Comparison of ENCODE assay signal across 24 cellular contexts in genomic region chr2:208069186-208069585, GRCh38. TPM values are rescaled to one million over a fixed set of nuclear protein-coding genes. Genes with fewer than 3 reads are reported as not detected.
"Had no signal": no experiment of that assay in that cellular context is flagged by ENCODE, and none has a peak within 500 bp of the region (broad histone marks: within the 10 kb centered on the region; RNA-seq: fewer than 3 reads in every experiment).

No MANE protein-coding gene starts in this region.

- H3K9me3 ChIP-seq: ascending aorta, lower lobe of right lung, neutrophil, right lobe of liver, thoracic aorta, upper lobe of right lung had no signal

- H3K27ac ChIP-seq: ascending aorta, lower lobe of right lung, neutrophil, parathyroid adenoma, right lobe of liver, thoracic aorta, upper lobe of right lung had no signal

- H3K4me3 ChIP-seq: ascending aorta, lower lobe of right lung, right lobe of liver, thoracic aorta, upper lobe of right lung had no signal

- H3K4me1 ChIP-seq: ascending aorta, lower lobe of right lung, parathyroid adenoma, right lobe of liver, upper lobe of right lung had no signal

- DNase-seq: activated CD4-positive, alpha-beta T cell treated with anti-CD3 and anti-CD28 coated beads, Interleukin-2, amount 10 ng/mL, durations not matched to agents 7 days and 5 days; activated CD8-positive, alpha-beta memory T cell treated with anti-CD3 and anti-CD28 coated beads, Interleukin-2, amount 50 U/mL, for 4 hours; activated CD8-positive, alpha-beta T cell treated with anti-CD3 and anti-CD28 coated beads, Interleukin-2, amount 10 ng/mL, durations not matched to agents 7 days and 5 days; activated effector memory CD4-positive, alpha-beta T cell treated with Interleukin-2 at 50 U/mL for 16 hours; activated naive CD4-positive, alpha-beta T cell treated with anti-CD3 and anti-CD28 coated beads, Interleukin-2, amount 10 ng/mL, durations not matched to agents 7 days and 5 days; activated naive CD8-positive, alpha-beta T cell treated with anti-CD3 and anti-CD28 coated beads, Interleukin-2, amount 50 U/mL, for 24 hours; activated T-cell treated with anti-CD3 and anti-CD28 coated beads, Interleukin-2, amount 50 U/mL, for 4 hours; cerebellar nuclear complex; cortex of kidney; lower lobe of right lung; right lobe of liver; stimulated activated CD4-positive, alpha-beta T cell treated with anti-CD3 and anti-CD28 coated beads, Interleukin-4, amount 100 ng/mL, for 24 hours; T-cell; upper lobe of right lung had no signal

- H3K9ac ChIP-seq: parathyroid adenoma had no signal

- H3K36me3 ChIP-seq: ascending aorta, lower lobe of right lung, neutrophil, right lobe of liver, thoracic aorta, upper lobe of right lung had no signal

- H3K79me2 ChIP-seq: parathyroid adenoma had no signal

- ATAC-seq: activated CD8-positive, alpha-beta T cell treated with anti-CD3 and anti-CD28 coated beads, Interleukin-2, amount 10 ng/mL, durations not matched to agents 7 days and 5 days; activated naive CD8-positive, alpha-beta T cell treated with anti-CD3 and anti-CD28 coated beads, Interleukin-2, amount 50 U/mL, for 24 hours; activated T-cell treated with anti-CD3 and anti-CD28 coated beads, Interleukin-2, amount 50 U/mL, for 4 hours; lower lobe of right lung; natural killer cell treated with Interleukin-12 subunit alpha and Interleukin-12 subunit beta and Interleukin-15 and Interleukin-18, amount 100 ng/mL, for 72 hours; right lobe of liver; stimulated activated effector memory CD8-positive, alpha-beta T cell treated with anti-CD3 and anti-CD28 coated beads, Interleukin-12 subunit alpha, Interleukin-12 subunit beta, amount 100 ng/mL, for 72 hours; T-cell; upper lobe of right lung had no signal

- H3K27me3 ChIP-seq: ascending aorta, neutrophil, right lobe of liver, upper lobe of right lung had no signal

- H2AFZ ChIP-seq: parathyroid adenoma had no signal

RNA-seq across cellular contexts. Expression of gene CRYGD, which starts 55.1 kb away (rescaled TPM):
- total RNA-seq: activated CD4-positive, alpha-beta T cell treated with anti-CD3 and anti-CD28 coated beads, Interleukin-2, amount 10 ng/mL, durations not matched to agents 7 days and 5 days; activated CD8-positive, alpha-beta T cell treated with anti-CD3 and anti-CD28 coated beads, Interleukin-2, amount 10 ng/mL, durations not matched to agents 7 days and 5 days; activated T-cell treated with anti-CD3 and anti-CD28 coated beads, Interleukin-2, amount 50 U/mL, for 4 hours; ascending aorta; bronchial epithelial cell; lower lobe of right lung; mesothelial cell of epicardium; natural killer cell treated with Interleukin-12 subunit alpha and Interleukin-12 subunit beta and Interleukin-15 and Interleukin-18, amount 100 ng/mL, for 72 hours; right lobe of liver; T-cell; thoracic aorta; upper lobe of right lung had no signal
- polyA plus RNA-seq: esophagus, keratinocyte had no signal
